8 cellular contexts compared by ENCODE assay signal in genomic region chr5:77086611-77087483, GRCh38. TPM values are rescaled to one million over a fixed set of nuclear protein-coding genes. Genes with fewer than 3 reads are reported as not detected.
DNase-seq lines count a peak whose midpoint lies in the region; ATAC-seq and TF ChIP-seq lines count a peak whose summit lies in the region.

Gene ZBED3, minus strand, starts transcription at chr5:77087285. Its CDS starts 9,407 bp downstream, at chr5:77077878.

- no peaks in the 10 kb centered on the region for H3K79me2 ChIP-seq in fibroblast of lung (ENCODE audit: control insufficient read depth, insufficient read depth, low read length)

- CTCF ChIA-PET in Panc1 (lab: Charles Lee), result interaction anchor here (0.6 kb wide), 1 partner anchor 42 kb away, joined by 7 read pairs; no protein-coding TSS in a partner anchor

- no TSS peak for BruUV-seq in Panc1 (replicated peaks; lab: Mats Ljungman, UMichigan)

- peak; percentile 66 for TF ChIP-seq CTCF in Panc1 (IDR thresholded peaks at IDR 0.05)
- TF ChIP-seq CTCF in fibroblast of lung (conservative IDR thresholded peaks at IDR 0.05 in 1 of 2, IDR thresholded peaks at IDR 0.05 in 1 of 2; ENCODE audit: low read depth in 1 of 2, low read length in 2 of 2), result peak; percentile 4 to 43

- no peaks in the 10 kb centered on the region for H3K9me3 Mint-ChIP-seq in activated T-helper 2 cell treated with anti-CD3 and anti-CD28 coated beads, Interferon-gamma antibody, Interleukin-2, Interleukin-4, amounts not matched to agents 10 μg/mL and 5 μg/mL and 100 μg/mL, durations not matched to agents 14 hours and 24 hours and 36 hours
- H3K9me3 Mint-ChIP-seq in naive B cell, result peaks cover 0 to 2% (median 0%) of the 10 kb centered on the region in 7 donors
- peaks cover 0 to 11% of the 10 kb centered on the region in 2 donors for H3K9me3 Mint-ChIP-seq in stimulated activated naive CD8-positive, alpha-beta T cell treated with anti-CD3 and anti-CD28 coated beads, Interleukin-15, amount 100 ng/mL, for 72 hours

- peak; percentile 32; the same call in 1 of the 2 replicates for TF ChIP-seq EP300 in Ishikawa (IDR thresholded peaks at IDR 0.05; ENCODE audit: borderline replicate concordance)

- POLR2A ChIA-PET in Panc1 (lab: Charles Lee), result interaction anchor here (0.6 to 0.7 kb wide), 3 partner anchors 79 to 720 kb away, joined by 3 to 4 read pairs (median 3); no protein-coding TSS in a partner anchor

- H3K9ac ChIP-seq in fibroblast of lung (ENCODE audit: insufficient read depth, low read length), result peak within 1 kb of the TSS; percentile 76

- H3K4me3 ChIP-seq in Panc1 (ENCODE audit: low read depth in 2 of 2, low read length in 2 of 2) (peak within 1 kb of the TSS; percentile 79 to 84), fibroblast of lung (replicated peaks in 1 of 4; ENCODE audit: control extremely low read depth in 1 of 4, insufficient read depth in 1 of 4, low read depth in 3 of 4, low read length in 4 of 4) (peak within 1 kb of the TSS; percentile 68 to 96 (median 73))

- H3K4me2 ChIP-seq in fibroblast of lung (ENCODE audit: extremely low read depth, insufficient read depth, low read length), result peak within 1 kb of the TSS; percentile 71

- H3K27me3 ChIP-seq in Panc1 (ENCODE audit: control insufficient read depth, insufficient read depth, low read length), result no peaks in the 10 kb centered on the region
- H3K27me3 ChIP-seq in fibroblast of lung (ENCODE audit: control insufficient read depth, insufficient read depth, low read length), result no peaks in the 10 kb centered on the region

- H3K4me1 Mint-ChIP-seq in activated T-helper 2 cell treated with anti-CD3 and anti-CD28 coated beads, Interferon-gamma antibody, Interleukin-2, Interleukin-4, amounts not matched to agents 10 μg/mL and 5 μg/mL and 100 μg/mL, durations not matched to agents 14 hours and 24 hours and 36 hours (ENCODE audit: low read depth), result peaks cover 13% of the 10 kb centered on the region
- H3K4me1 Mint-ChIP-seq in naive B cell, result peaks cover 14 to 16% (median 14%) of the 10 kb centered on the region in 3 donors
- peaks cover 39% of the 10 kb centered on the region for H3K4me1 Mint-ChIP-seq in stimulated activated naive CD8-positive, alpha-beta T cell treated with anti-CD3 and anti-CD28 coated beads, Interleukin-15, amount 100 ng/mL, for 72 hours

- in situ Hi-C loops in Panc1 (cut with HindIII; ENCODE audit: low pct_unique_long_range_greater_than_20kb, low sequenced_read_pairs), result no loop called here

- intact Hi-C loops in Panc1 (cut with micrococcal nuclease; ENCODE audit: unreplicated experiment), result no loop called here
- intact Hi-C loops in activated T-helper 2 cell treated with anti-CD3 and anti-CD28 coated beads, Interferon-gamma antibody, Interleukin-2, Interleukin-4, amounts not matched to agents 10 μg/mL and 5 μg/mL and 100 μg/mL, durations not matched to agents 14 hours and 24 hours and 36 hours (cut with micrococcal nuclease), result no loop called here

- H3K27ac ChIP-seq in Panc1 (ENCODE audit: low read length), result peak within 1 kb of the TSS; percentile 94
- peak within 1 kb of the TSS; percentile 74 for H3K27ac ChIP-seq in fibroblast of lung (ENCODE audit: insufficient read depth, low read length)

- peak within 1 kb of the TSS; percentile 98 for H2AFZ ChIP-seq in fibroblast of lung (ENCODE audit: low read length)

- ATAC-seq in GM21367 (IDR thresholded peaks at IDR 0.05; ENCODE audit: unreplicated experiment), result peak; percentile 53
- peak; percentile 94 for ATAC-seq in Panc1
- ATAC-seq in naive B cell (ENCODE audit: low read depth in 2 of 2), result peak; percentile 77 to 79
- ATAC-seq in stimulated activated naive CD8-positive, alpha-beta T cell treated with anti-CD3 and anti-CD28 coated beads, Interleukin-15, amount 100 ng/mL, for 72 hours, result peak; percentile 84

- no peaks in the 10 kb centered on the region for H4K20me1 ChIP-seq in fibroblast of lung (ENCODE audit: control insufficient read depth, extremely low read depth, insufficient read depth, low read length)

- no peaks in the 10 kb centered on the region for H3K9me3 ChIP-seq in Panc1 (ENCODE audit: control insufficient read depth, insufficient read depth, low read depth, low read length)
- no peaks in the 10 kb centered on the region for H3K9me3 ChIP-seq in fibroblast of lung (ENCODE audit: control insufficient read depth, insufficient read depth, low read depth, low read length)

- peaks cover 15% of the 10 kb centered on the region for H3K27me3 Mint-ChIP-seq in activated T-helper 2 cell treated with anti-CD3 and anti-CD28 coated beads, Interferon-gamma antibody, Interleukin-2, Interleukin-4, amounts not matched to agents 10 μg/mL and 5 μg/mL and 100 μg/mL, durations not matched to agents 14 hours and 24 hours and 36 hours (ENCODE audit: low read depth)
- peaks cover 0 to 12% (median 8%) of the 10 kb centered on the region in 3 donors for H3K27me3 Mint-ChIP-seq in naive B cell
- H3K27me3 Mint-ChIP-seq in stimulated activated naive CD8-positive, alpha-beta T cell treated with anti-CD3 and anti-CD28 coated beads, Interleukin-15, amount 100 ng/mL, for 72 hours, result no peaks in the 10 kb centered on the region

- DNase-seq in COR-L47 (lab: John Stamatoyannopoulos, UW) (peak; percentile 90), Panc1 (ENCODE audit: low read depth, low spot score) (peak; percentile 67), fibroblast of lung (ENCODE audit: low read depth in 2 of 2) (peak; percentile 78 to 95), naive B cell (peak; percentile 40)
- peak; percentile 37 for DNase-seq in activated T-helper 2 cell treated with anti-CD3 and anti-CD28 coated beads, Interferon-gamma antibody, Interleukin-2, Interleukin-4, amounts not matched to agents 10 μg/mL and 5 μg/mL and 100 μg/mL, durations not matched to agents 14 hours and 24 hours and 36 hours (ENCODE audit: low spot score)
- DNase-seq in stimulated activated naive CD8-positive, alpha-beta T cell treated with anti-CD3 and anti-CD28 coated beads, Interleukin-15, amount 100 ng/mL, for 72 hours, result peak; percentile 64 to 76

- H3K36me3 Mint-ChIP-seq in activated T-helper 2 cell treated with anti-CD3 and anti-CD28 coated beads, Interferon-gamma antibody, Interleukin-2, Interleukin-4, amounts not matched to agents 10 μg/mL and 5 μg/mL and 100 μg/mL, durations not matched to agents 14 hours and 24 hours and 36 hours (ENCODE audit: low read depth), result no peaks in the 10 kb centered on the region
- no peaks in the 10 kb centered on the region for H3K36me3 Mint-ChIP-seq in naive B cell

- H3K4me1 ChIP-seq in Panc1 (ENCODE audit: control insufficient read depth, insufficient read depth, low read length), result peaks cover 14% of the 10 kb centered on the region
- H3K4me1 ChIP-seq in fibroblast of lung (ENCODE audit: control insufficient read depth, extremely low read depth, insufficient read depth, low read length), result peaks cover 4% of the 10 kb centered on the region

- peaks cover 2% of the 10 kb centered on the region; the same call in 1 of the 2 replicates for H3K36me3 ChIP-seq in Panc1 (ENCODE audit: control insufficient read depth, insufficient read depth, low read length)
- no peaks in the 10 kb centered on the region for H3K36me3 ChIP-seq in fibroblast of lung (ENCODE audit: control insufficient read depth, insufficient read depth, low read length)

- H3K27ac Mint-ChIP-seq in activated T-helper 2 cell treated with anti-CD3 and anti-CD28 coated beads, Interferon-gamma antibody, Interleukin-2, Interleukin-4, amounts not matched to agents 10 μg/mL and 5 μg/mL and 100 μg/mL, durations not matched to agents 14 hours and 24 hours and 36 hours, result peak within 1 kb of the TSS; percentile 64
- peak within 1 kb of the TSS; percentile 9 to 91 (median 76) for H3K27ac Mint-ChIP-seq in naive B cell
- H3K27ac Mint-ChIP-seq in stimulated activated naive CD8-positive, alpha-beta T cell treated with anti-CD3 and anti-CD28 coated beads, Interleukin-15, amount 100 ng/mL, for 72 hours, result peak within 1 kb of the TSS; percentile 98 to 99

- TF ChIP-seq RAD21 in Ishikawa (IDR thresholded peaks at IDR 0.05; ENCODE audit: low read depth), result peak; percentile 20; the same call in 1 of the 2 replicates

- H3K4me3 Mint-ChIP-seq in activated T-helper 2 cell treated with anti-CD3 and anti-CD28 coated beads, Interferon-gamma antibody, Interleukin-2, Interleukin-4, amounts not matched to agents 10 μg/mL and 5 μg/mL and 100 μg/mL, durations not matched to agents 14 hours and 24 hours and 36 hours (ENCODE audit: low read depth), result peak within 1 kb of the TSS; percentile 85
- peak within 1 kb of the TSS; percentile 83 to 96 (median 93) for H3K4me3 Mint-ChIP-seq in naive B cell
- peak within 1 kb of the TSS; percentile 83 to 99 for H3K4me3 Mint-ChIP-seq in stimulated activated naive CD8-positive, alpha-beta T cell treated with anti-CD3 and anti-CD28 coated beads, Interleukin-15, amount 100 ng/mL, for 72 hours

TF ChIP-seq in Ishikawa, 13 proteins besides CTCF, POLR2A, EP300 and RAD21 (continues in another document):
- TF ChIP-seq TCF12 (IDR thresholded peaks at IDR 0.05; ENCODE audit: low read depth), result peak; percentile 33; the same call in 1 of the 2 replicates

RNA-seq across cellular contexts. Expression of gene ZBED3, which starts in this region (rescaled TPM):
- 6.8 TPM for total RNA-seq in Panc1 (2021; ENCODE audit: unreplicated experiment)
- 3.1 TPM for polyA plus RNA-seq in Panc1 (2012; ENCODE audit: insufficient read length)
- 0.48 and 0.60 TPM in 2 replicates for total RNA-seq in activated T-helper 2 cell treated with anti-CD3 and anti-CD28 coated beads, Interferon-gamma antibody, Interleukin-2, Interleukin-4, amounts not matched to agents 10 μg/mL and 5 μg/mL and 100 μg/mL, durations not matched to agents 14 hours and 24 hours and 36 hours
- total RNA-seq in fibroblast of lung, result 1.0 and 1.7 TPM in 2 replicates
- 3.0 and 4.6 TPM in 2 replicates for polyA plus RNA-seq in fibroblast of lung
- 2.1 and 2.2 TPM in 2 replicates for polyA plus RNA-seq in fibroblast of lung (2012)
- polyA minus RNA-seq in fibroblast of lung (ENCODE audit: low replicate concordance), result 2.8 and 3.1 TPM in 2 replicates
- under 1 TPM in 5 of 6 donors, not detected in 1; 0.28 to 0.49 (median 0.39) TPM for polyA plus RNA-seq in naive B cell (ENCODE audit: low read depth in 6 of 6)

Comparison
In these comparisons a context has a peak if more than half of its experiments do, and no peak if none do; other contexts are left out.
1. Peak in every context shown above with its lines: DNase-seq, ATAC-seq, H3K4me3 ChIP-seq and H3K27ac ChIP-seq.
2. Peak in DNase-seq in activated T-helper 2 cell treated with anti-CD3 and anti-CD28 coated beads, Interferon-gamma antibody, Interleukin-2, Interleukin-4, amounts not matched to agents 10 μg/mL and 5 μg/mL and 100 μg/mL, durations not matched to agents 14 hours and 24 hours and 36 hours; RNA of the gene not detected or under 1 TPM.
3. Peak in DNase-seq and ATAC-seq in naive B cell; RNA of the gene not detected or under 1 TPM.
4. DNase-seq: peak in every context shown above with its lines; median percentile 90 in COR-L47; 86 in fibroblast of lung; 70 in stimulated activated naive CD8-positive, alpha-beta T cell treated with anti-CD3 and anti-CD28 coated beads, Interleukin-15, amount 100 ng/mL, for 72 hours; 67 in Panc1; 40 in naive B cell; 37 in activated T-helper 2 cell treated with anti-CD3 and anti-CD28 coated beads, Interferon-gamma antibody, Interleukin-2, Interleukin-4, amounts not matched to agents 10 μg/mL and 5 μg/mL and 100 μg/mL, durations not matched to agents 14 hours and 24 hours and 36 hours.